Comparison of ENCODE assay signal across 29 cellular contexts in genomic region chr2:107027797-107028196, GRCh38.
"Had no signal": no experiment of that assay in that cellular context is flagged by ENCODE, and none has a peak within 500 bp of the region (broad histone marks: within the 10 kb centered on the region; RNA-seq: fewer than 3 reads in every experiment).

No MANE protein-coding gene starts in this region.

- H3K27me3 ChIP-seq: left lung, pancreas, sigmoid colon, stomach, testis, thyroid gland, upper lobe of right lung had no signal

- ATAC-seq: left colon; left lung; lower lobe of right lung; naive thymus-derived CD8-positive, alpha-beta T cell; pancreas; right cardiac atrium; stimulated activated naive B cell treated with anti-CD40 and anti-IgM and Interleukin-4, amounts not matched to agents 10 μg/mL and 1 μg/mL and 100 μg/mL, for 72 hours; stimulated activated naive CD8-positive, alpha-beta T cell treated with anti-CD3 and anti-CD28 coated beads, Interleukin-15, Interleukin-2, amounts not matched to agents 100 U/mL and 50 U/mL, for 24 hours; upper lobe of right lung had no signal

- H3K9me3 ChIP-seq: lower lobe of right lung, pancreas, prostate gland, stomach, testis, thyroid gland, upper lobe of right lung had no signal

- H3K27ac ChIP-seq: left lung, lower lobe of right lung, pancreas, prostate gland, sigmoid colon, stomach, testis, thyroid gland, upper lobe of right lung had no signal

- H3K4me1 ChIP-seq: left lung, lower lobe of right lung, pancreas, prostate gland, sigmoid colon, stomach, testis, upper lobe of right lung had no signal

- H3K4me3 ChIP-seq: left lung, lower lobe of right lung, pancreas, prostate gland, sigmoid colon, stomach, testis, thyroid gland, upper lobe of right lung had no signal

- DNase-seq: hypothalamus; immature natural killer cell; kidney; left colon; left lung; lower lobe of right lung; mammary epithelial cell; mesenchymal stem cell; naive thymus-derived CD8-positive, alpha-beta T cell; nucleus accumbens; pancreas; posterior cingulate gyrus; retina; right cardiac atrium; sigmoid colon; stimulated activated CD4-positive, alpha-beta T cell treated with anti-CD3 and anti-CD28 coated beads, Interleukin-12 subunit alpha, Interleukin-12 subunit beta, amount 100 ng/mL, for 4 hours; stimulated activated CD4-positive, alpha-beta T cell treated with anti-CD3 and anti-CD28 coated beads, Interleukin-15, amount 100 ng/mL, for 24 hours; stimulated activated CD4-positive, alpha-beta T cell treated with anti-CD3 and anti-CD28 coated beads, Interleukin-2, amount 100 ng/mL, for 24 hours; stimulated activated CD4-positive, alpha-beta T cell treated with anti-CD3 and anti-CD28 coated beads, Interleukin-4, amount 100 ng/mL, for 1 hour; stimulated activated naive B cell treated with anti-CD40 and anti-IgM and Interleukin-4, amounts not matched to agents 10 μg/mL and 1 μg/mL and 100 μg/mL, for 72 hours; stimulated activated naive CD8-positive, alpha-beta T cell treated with anti-CD3 and anti-CD28 coated beads, Interleukin-15, Interleukin-2, amounts not matched to agents 100 U/mL and 50 U/mL, for 24 hours; stomach; testis; thyroid gland; trophoblast cell; upper lobe of right lung had no signal

- FAIRE-seq: islet of Langerhans, kidney, pancreas, urothelium cell line had no signal

- H3K36me3 ChIP-seq: left lung, lower lobe of right lung, pancreas, prostate gland, sigmoid colon, stomach, thyroid gland, upper lobe of right lung had no signal
